Comparison of ENCODE assay signal across 1 cellular context in genomic region chr11:58622344-58622743, GRCh38.
TF ChIP-seq lines count a peak whose summit lies in the region.

CNTF (plus strand) TSS chr11:58622665; CDS start chr11:58622753, 88 bp downstream.

TF ChIP-seq in GM12878, 131 proteins besides CTCF, POLR2A, EP300 and RAD21:
- TF ChIP-seq, protein P1, sequence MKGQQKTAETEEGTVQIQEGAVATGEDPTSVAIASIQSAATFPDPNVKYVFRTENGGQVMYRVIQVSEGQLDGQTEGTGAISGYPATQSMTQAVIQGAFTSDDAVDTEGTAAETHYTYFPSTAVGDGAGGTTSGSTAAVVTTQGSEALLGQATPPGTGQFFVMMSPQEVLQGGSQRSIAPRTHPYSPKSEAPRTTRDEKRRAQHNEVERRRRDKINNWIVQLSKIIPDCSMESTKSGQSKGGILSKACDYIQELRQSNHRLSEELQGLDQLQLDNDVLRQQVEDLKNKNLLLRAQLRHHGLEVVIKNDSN (IDR thresholded peaks at IDR 0.05; ENCODE audit: borderline replicate concordance, extremely low read length, insufficient read depth, low read depth, low read length) = no peak
- no peak for TF ChIP-seq IRF4 (IDR thresholded peaks at IDR 0.05; ENCODE audit: low read depth, low read length)
- no peak for TF ChIP-seq CHD1 (IDR thresholded peaks at IDR 0.05; ENCODE audit: low read depth, low read length)
- no peak for TF ChIP-seq CHD4 (IDR thresholded peaks at IDR 0.05)
- no peak for TF ChIP-seq MYC (IDR thresholded peaks at IDR 0.05; ENCODE audit: insufficient read depth, insufficient read length, insufficient replicate concordance, low read length, severe bottlenecking)
- no peak for TF ChIP-seq ZBTB33 (IDR thresholded peaks at IDR 0.05)
- no peak for TF ChIP-seq SIN3A (IDR thresholded peaks at IDR 0.05; ENCODE audit: low read depth, low read length)
- no peak for TF ChIP-seq BHLHE40 (IDR thresholded peaks at IDR 0.05; ENCODE audit: borderline replicate concordance in 1 of 2, low read depth in 2 of 2, low read length in 1 of 2)
- no peak for TF ChIP-seq MEF2B (IDR thresholded peaks at IDR 0.05; ENCODE audit: partially characterized antibody, poor library complexity, severe bottlenecking)
- no peak for TF ChIP-seq SPI1 (IDR thresholded peaks at IDR 0.05; ENCODE audit: borderline replicate concordance, insufficient read depth, low read depth, low read length)
- TF ChIP-seq NR2C2 (IDR thresholded peaks at IDR 0.05; ENCODE audit: borderline replicate concordance, control insufficient read depth, insufficient read length, low read depth) = no peak
- TF ChIP-seq NBN (IDR thresholded peaks at IDR 0.05) = no peak
- no peak for TF ChIP-seq ZSCAN29 (IDR thresholded peaks at IDR 0.05)
- no peak for TF ChIP-seq HDGF (IDR thresholded peaks at IDR 0.05)
- no peak for TF ChIP-seq JUND (IDR thresholded peaks at IDR 0.05; ENCODE audit: low read depth, low read length)
- no peak for TF ChIP-seq BRCA1 (IDR thresholded peaks at IDR 0.05; ENCODE audit: low read depth, low read length)
